21 cellular contexts compared by ENCODE assay signal in the genomic region with DNA sequence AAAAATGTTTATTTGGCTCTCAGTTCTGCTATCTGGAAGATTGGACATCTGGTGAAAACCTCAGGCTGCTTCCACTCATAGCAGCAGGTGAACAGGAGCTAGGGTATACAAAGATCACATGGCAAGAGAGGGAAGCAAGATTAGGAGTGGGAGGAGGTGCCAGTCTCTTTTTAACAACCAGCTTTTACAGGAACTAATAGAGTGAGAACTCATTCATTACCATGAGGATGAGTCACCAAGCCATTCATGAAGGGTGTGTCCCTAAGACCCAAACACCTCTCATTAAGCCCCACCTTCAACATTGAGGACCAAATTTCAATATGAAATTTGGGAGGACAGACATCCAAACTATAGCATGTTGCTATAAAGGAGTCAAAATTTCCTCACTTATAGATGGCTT.
"Had no signal": no experiment of that assay in that cellular context is flagged by ENCODE, and none has a peak within 500 bp of the region (broad histone marks: within the 10 kb centered on the region; RNA-seq: fewer than 3 reads in every experiment).

No MANE protein-coding gene starts in this region.

- ATAC-seq: heart right ventricle; left lung; lower lobe of right lung; natural killer cell treated with Interleukin-12 subunit alpha and Interleukin-12 subunit beta and Interleukin-15 and Interleukin-18, amount 100 ng/mL, for 72 hours; pancreas; right lobe of liver; stimulated activated memory B cell treated with anti-CD40 and anti-IgM and Interleukin-4, amounts not matched to agents 10 μg/mL and 1 μg/mL and 100 μg/mL, for 72 hours; upper lobe of right lung had no signal

- H3K27ac ChIP-seq: coronary artery, heart right ventricle, left lung, lower lobe of right lung, neural progenitor cell, pancreas, right lobe of liver, tibial nerve, upper lobe of right lung, vagina had no signal

- DNase-seq: effector CD4-positive, alpha-beta T cell; endodermal cell; heart right ventricle; hypothalamus; islet precursor cell; left lung; lower lobe of right lung; midbrain; occipital lobe; pancreas; right lobe of liver; stimulated activated CD4-positive, alpha-beta T cell treated with anti-CD3 and anti-CD28 coated beads, Interleukin-15, amount 100 ng/mL, for 24 hours; stimulated activated CD4-positive, alpha-beta T cell treated with anti-CD3 and anti-CD28 coated beads, Interleukin-1b, Interleukin-23, amount 100 ng/mL, for 48 hours; stimulated activated CD4-positive, alpha-beta T cell treated with anti-CD3 and anti-CD28 coated beads, Interleukin-4, amount 100 ng/mL, for 24 hours; upper lobe of right lung had no signal

- H3K36me3 ChIP-seq: heart right ventricle, left lung, lower lobe of right lung, neural progenitor cell, pancreas, right lobe of liver, tibial nerve, upper lobe of right lung, vagina had no signal

- H3K9me3 ChIP-seq: lower lobe of right lung, right lobe of liver, upper lobe of right lung, vagina had no signal

- H3K4me1 ChIP-seq: heart right ventricle, left lung, lower lobe of right lung, neural progenitor cell, pancreas, right lobe of liver, tibial nerve, upper lobe of right lung, vagina had no signal

- H3K27me3 ChIP-seq: heart right ventricle, left lung, neural progenitor cell, pancreas, right lobe of liver, tibial nerve, upper lobe of right lung, vagina had no signal

- H3K4me3 ChIP-seq: coronary artery, heart right ventricle, left lung, lower lobe of right lung, neural progenitor cell, pancreas, right lobe of liver, tibial nerve, upper lobe of right lung, vagina had no signal
